Comparison of ENCODE assay signal across 20 cellular contexts in the genomic region with DNA sequence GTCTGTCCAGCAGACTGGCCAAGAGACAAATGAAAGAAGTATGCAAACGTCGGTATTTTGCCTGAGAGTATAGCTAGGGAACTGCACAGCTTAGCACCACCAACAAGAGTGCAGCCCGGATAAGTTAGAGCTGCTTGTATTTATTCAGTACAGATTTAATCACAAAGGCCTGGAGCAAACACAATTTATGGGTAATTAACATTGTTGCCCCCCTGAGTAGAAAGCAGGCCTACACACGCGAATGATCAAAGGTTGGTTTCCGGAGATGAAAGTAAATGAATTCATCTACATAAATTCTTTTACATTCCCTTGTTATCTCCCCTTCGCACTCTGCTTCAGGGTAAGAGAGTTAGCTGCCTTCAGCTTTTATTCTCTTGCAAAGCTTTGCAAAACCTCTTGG. TPM values are rescaled to one million over a fixed set of nuclear protein-coding genes. Genes with fewer than 3 reads are reported as not detected.
DNase-seq lines count a peak whose midpoint lies in the region; ATAC-seq and TF ChIP-seq lines count a peak whose summit lies in the region.
"Had no signal": no experiment of that assay in that cellular context is flagged by ENCODE, and none has a peak within 500 bp of the region (broad histone marks: within the 10 kb centered on the region; RNA-seq: fewer than 3 reads in every experiment).

No MANE protein-coding gene starts in this region.

- H3K9me2 ChIP-seq in GM23338 (ENCODE audit: insufficient read depth): no peaks in the 10 kb centered on the region

- intact Hi-C loops in Panc1 (cut with micrococcal nuclease; ENCODE audit: unreplicated experiment): no loop called here
- intact Hi-C loops in aorta (cut with DNase I): no loop called here

- peak; percentile 92 for ATAC-seq in GM23338
- peak; percentile 62; the same call in 1 of the 2 replicates for ATAC-seq in Panc1
- no peak for ATAC-seq in aorta (ENCODE audit: low FRiP score)

- peaks cover 26% of the 10 kb centered on the region; the same call in 2 of the 3 replicates for H3K36me3 Mint-ChIP-seq in GM23338 (ENCODE audit: low read depth)
- H3K36me3 Mint-ChIP-seq in endodermal cell (ENCODE audit: low read depth): peaks cover 11% of the 10 kb centered on the region

- H2AFZ ChIP-seq in GM23338: no peak overlapping the region

- WGBS in endodermal cell (ENCODE audit: insufficient coverage in 1 of 2, insufficient read length in 1 of 2), 2 experiments: 22 to 23% methylated on average over 5 to 7 of the region's 7 CpGs
- 15 to 21% methylated on average over 7 of the region's 7 CpGs for WGBS in aorta, 2 donors

- H3F3A ChIP-seq in GM23338 (replicated peaks; ENCODE audit: low read depth): no peaks in the 10 kb centered on the region

- BruUV-seq in Panc1 (replicated peaks; lab: Mats Ljungman, UMichigan): no TSS peak

- H3K9ac ChIP-seq in endodermal cell (ENCODE audit: extremely low read depth, low read length, poor library complexity, severe bottlenecking): no peak overlapping the region
- H3K9ac ChIP-seq: KMS-11 had no signal

- H3K27me3 ChIP-seq in GM23338 (ENCODE audit: insufficient read depth) (peaks cover 90% of the 10 kb centered on the region), Panc1 (ENCODE audit: control insufficient read depth, insufficient read depth, low read length) (no peaks in the 10 kb centered on the region), endodermal cell (ENCODE audit: control insufficient read depth, insufficient read depth, low read length, poor library complexity, severe bottlenecking) (no peaks in the 10 kb centered on the region), aorta (ENCODE audit: control insufficient read depth in 1 of 2, insufficient read depth in 2 of 2, low read length in 1 of 2) (no peaks in the 10 kb centered on the region), BE2C (no peaks in the 10 kb centered on the region)

- H3K79me2 ChIP-seq in GM23338 (replicated peaks; ENCODE audit: insufficient read depth): no peaks in the 10 kb centered on the region

- H3K27ac Mint-ChIP-seq in GM23338 (no peak overlapping the region), endodermal cell (no peak overlapping the region)

- H3K4me3 ChIP-seq in GM23338 (0 out of 2 replicates have a peak overlapping the region, but pooled peaks have one; percentile 10), Panc1 (ENCODE audit: low read depth in 2 of 2, low read length in 2 of 2) (no peak overlapping the region), endodermal cell (ENCODE audit: low read length) (peak overlapping the region; percentile 29), aorta (ENCODE audit: low read length in 2 of 2) (no peak overlapping the region), BE2C (ENCODE audit: low read depth, low read length) (no peak overlapping the region)

- H4K20me1 ChIP-seq in GM23338 (replicated peaks; ENCODE audit: insufficient read depth): no peaks in the 10 kb centered on the region

- H3K27me3 Mint-ChIP-seq in GM23338 (ENCODE audit: insufficient read depth, low read depth, poor library complexity): peaks cover 62% of the 10 kb centered on the region
- H3K27me3 Mint-ChIP-seq in endodermal cell (ENCODE audit: insufficient read depth): peaks cover 78% of the 10 kb centered on the region

- POLR2A ChIA-PET in Panc1 (lab: Charles Lee): no interaction called here

- H3K36me3 ChIP-seq in GM23338 (ENCODE audit: insufficient read depth): no peaks in the 10 kb centered on the region; the same call in 1 of the 2 replicates
- no peaks in the 10 kb centered on the region for H3K36me3 ChIP-seq in Panc1 (ENCODE audit: control insufficient read depth, insufficient read depth, low read length)
- H3K36me3 ChIP-seq in endodermal cell (ENCODE audit: control insufficient read depth, insufficient read depth, low read length): no peaks in the 10 kb centered on the region
- no peaks in the 10 kb centered on the region for H3K36me3 ChIP-seq in aorta (ENCODE audit: control insufficient read depth in 1 of 2, insufficient read depth in 2 of 2, low read length in 1 of 2)
- H3K36me3 ChIP-seq in BE2C: no peaks in the 10 kb centered on the region

- H3K9me3 ChIP-seq in Panc1 (ENCODE audit: control insufficient read depth, insufficient read depth, low read depth, low read length) (no peaks in the 10 kb centered on the region), endodermal cell (ENCODE audit: control insufficient read depth, low read length) (peaks cover 53% of the 10 kb centered on the region), aorta (ENCODE audit: control insufficient read depth, low read length) (peaks cover 3% of the 10 kb centered on the region), BE2C (no peaks in the 10 kb centered on the region)

- H3K4me2 ChIP-seq in GM23338: peak overlapping the region; percentile 55; the same call in 1 of the 2 replicates
- H3K4me2 ChIP-seq: KMS-11 had no signal

- H3K9me3 Mint-ChIP-seq in GM23338 (peaks cover 34% of the 10 kb centered on the region), endodermal cell (peaks cover 47% of the 10 kb centered on the region)

- peaks cover 31% of the 10 kb centered on the region for H3K4me1 ChIP-seq in GM23338 (ENCODE audit: insufficient read depth)
- H3K4me1 ChIP-seq in Panc1 (ENCODE audit: control insufficient read depth, insufficient read depth, low read length): no peaks in the 10 kb centered on the region
- H3K4me1 ChIP-seq in endodermal cell (ENCODE audit: control insufficient read depth, insufficient read depth, low read length): peaks cover 3% of the 10 kb centered on the region
- no peaks in the 10 kb centered on the region for H3K4me1 ChIP-seq in aorta (ENCODE audit: control insufficient read depth in 1 of 2, insufficient read depth in 2 of 2, low read length in 2 of 2)
- no peaks in the 10 kb centered on the region for H3K4me1 ChIP-seq in BE2C

- TF ChIP-seq CTCF in GM23338 (conservative IDR thresholded peaks at IDR 0.05; ENCODE audit: low read depth in 2 of 2) (no peak), Panc1 (IDR thresholded peaks at IDR 0.05) (no peak), endodermal cell (conservative IDR thresholded peaks at IDR 0.05) (no peak), BE2C (IDR thresholded peaks at IDR 0.05; ENCODE audit: low read depth, low read length) (no peak)

- peak; percentile 90 for DNase-seq in GM23338 (ENCODE audit: low spot score)
- DNase-seq in Panc1 (ENCODE audit: low read depth, low spot score): no peak
- peak; percentile 66 for DNase-seq in endodermal cell
- DNase-seq in left kidney (ENCODE audit: low read depth, low spot score): peak; percentile 74
- no peak for DNase-seq in stimulated activated CD4-positive, alpha-beta T cell treated with anti-CD3 and anti-CD28 coated beads, Interleukin-2, amount 100 ng/mL, for 48 hours
- DNase-seq in DMS53 treated with DMSO at 0.1 percent for 48 hours (lab: John Stamatoyannopoulos, UW; ENCODE audit: unreplicated experiment): no peak
- DNase-seq in aorta: no peak
- no peak for DNase-seq in BE2C
- DNase-seq: C1 segment of cervical spinal cord, DMS 273 treated with DMSO at 0.1 percent for 48 hours, H7, NCI-H1048, NCI-H1436 treated with DMSO at 0.1 percent for 48 hours, NCI-H2029 treated with DMSO at 0.1 percent for 48 hours, NCI-H510A, NCI-H82 had no signal

- in situ Hi-C loops in Panc1 (cut with HindIII; ENCODE audit: low pct_unique_long_range_greater_than_20kb, low sequenced_read_pairs): no loop called here

- peaks cover 30% of the 10 kb centered on the region for H3K4me1 Mint-ChIP-seq in GM23338
- peaks cover 13% of the 10 kb centered on the region for H3K4me1 Mint-ChIP-seq in endodermal cell

- H3K27ac ChIP-seq in GM23338 (ENCODE audit: low read depth) (no peak overlapping the region), Panc1 (ENCODE audit: low read length) (no peak overlapping the region), endodermal cell (ENCODE audit: low read depth, low read length) (no peak overlapping the region), aorta (ENCODE audit: low read depth in 1 of 2, low read length in 2 of 2) (no peak overlapping the region)
- H3K27ac ChIP-seq: HL-60, KMS-11 had no signal

- CTCF ChIA-PET in Panc1 (lab: Charles Lee): no interaction called here

- H3K4me3 Mint-ChIP-seq in GM23338 (peak overlapping the region; percentile 10; the same call in 1 of the 3 replicates), endodermal cell (no peak overlapping the region)

TF ChIP-seq in GM23338, 12 proteins besides CTCF, POLR2A, EP300 and RAD21 (continues in another document):
- no peak for TF ChIP-seq JUNB (IDR thresholded peaks at IDR 0.05; ENCODE audit: unreplicated experiment)

RNA-seq across cellular contexts. Expression of gene CRISP1, which starts 24.7 kb away (rescaled TPM):
- total RNA-seq in GM23338 (2014; rRNA removed; shearing (Covaris generic)): not detected in 2 replicates
- polyA plus RNA-seq in GM23338 (2016; fragmentation: Nextera tagmentation; extraction: Ambion mirVana): not detected in 2 replicates
- total RNA-seq in Panc1 (2021; ENCODE audit: unreplicated experiment): not detected
- not detected for polyA plus RNA-seq in Panc1 (2012; ENCODE audit: insufficient read length)
- not detected for total RNA-seq in endodermal cell
- not detected for polyA plus RNA-seq in endodermal cell (2013, experiment 1 of 2)
- not detected for polyA plus RNA-seq in endodermal cell (2013, experiment 2 of 2)
- total RNA-seq in aorta: not detected
- not detected for polyA plus RNA-seq in aorta
- polyA plus RNA-seq in BE2C (2012; ENCODE audit: insufficient read depth, insufficient read length, low read depth): not detected
- total RNA-seq: H7, M059J, SK-MEL-5 had no signal

Comparison
In these comparisons a context has a peak if more than half of its experiments do, and no peak if none do; other contexts are left out.
1. DNase-seq: peak in GM23338 (single experiment), endodermal cell (single experiment) and left kidney (single experiment); none in Panc1 (single experiment), stimulated activated CD4-positive, alpha-beta T cell treated with anti-CD3 and anti-CD28 coated beads, Interleukin-2, amount 100 ng/mL, for 48 hours (0 of 2), DMS53 treated with DMSO at 0.1 percent for 48 hours (single experiment), aorta (0 of 2) and BE2C (single experiment).
2. H3K4me3 ChIP-seq: peak in GM23338 (single experiment) and endodermal cell (single experiment); none in Panc1 (0 of 2), aorta (0 of 2) and BE2C (single experiment).